Comparison of ENCODE assay signal across 24 cellular contexts in genomic region chr2:208020253-208020652, GRCh38.
"Had no signal": no experiment of that assay in that cellular context is flagged by ENCODE, and none has a peak within 500 bp of the region (broad histone marks: within the 10 kb centered on the region; RNA-seq: fewer than 3 reads in every experiment).

No MANE protein-coding gene starts in this region.

- H3K4me3 ChIP-seq: SJSA1 had no signal

- H3K4me1 ChIP-seq: SJSA1 had no signal

- FAIRE-seq: HepG2, RCC 7860 had no signal

- H3K9ac ChIP-seq: KMS-11, SK-N-SH had no signal

- H3K36me3 ChIP-seq: SJSA1 had no signal

- H3K9me3 ChIP-seq: SJSA1, SK-N-SH had no signal

- H3K4me2 ChIP-seq: KMS-11, SK-N-SH had no signal

- DNase-seq: IMR-90, Kasumi-1, MV-4-11, NCI-H1048, NCI-H1105, NCI-H1436, NCI-H187 treated with DMSO at 0.1 percent for 48 hours, NCI-H2029 treated with DMSO at 0.1 percent for 48 hours, NCI-H2171 treated with DMSO at 0.1 percent for 48 hours, NCI-H345, NCI-H446 treated with DMSO at 0.1 percent for 48 hours, NCI-H510A treated with DMSO at 0.1 percent for 48 hours, NCI-H526 treated with DMSO at 0.1 percent for 48 hours, NCI-H774, Right ventricle myocardium superior, RPMI8226, SIG-M5, SK-N-SH, SW 1271, T-cell had no signal

- H3K27me3 ChIP-seq: SJSA1 had no signal

- H3K27ac ChIP-seq: KMS-11, SJSA1 had no signal

- ATAC-seq: HepG2, T-cell had no signal
